In genomic region chr7:77717566-77717965, GRCh38 we compare ENCODE assay signal across 7 cellular contexts. TPM values are rescaled to one million over a fixed set of nuclear protein-coding genes. Genes with fewer than 3 reads are reported as not detected.
DNase-seq lines count a peak whose midpoint lies in the region; ATAC-seq, FAIRE-seq and TF ChIP-seq lines count a peak whose summit lies in the region.
"Not testable (repeated sequence)": the region's sequence is repeated elsewhere in the genome, so short reads cannot be mapped to it uniquely, and the experiment has no call there.

No MANE protein-coding gene starts in this region.

- H3K4me1 ChIP-seq in GM23338 (ENCODE audit: insufficient read depth); small intestine (ENCODE audit: control insufficient read depth in 2 of 2, insufficient read depth in 1 of 2, low read depth in 1 of 2, low read length in 1 of 2): not testable (repeated sequence)

- peaks cover 100% of the 10 kb centered on the region for H3K79me2 ChIP-seq in GM23338 (replicated peaks; ENCODE audit: insufficient read depth)

- not testable (repeated sequence) for ATAC-seq in GM23338; central memory CD8-positive, alpha-beta T cell (replicated peaks; ENCODE audit: extremely low read depth, poor library complexity, severe bottlenecking); natural killer cell
- ATAC-seq in left colon: peak; percentile 89

- H3K36me3 ChIP-seq in GM23338 (ENCODE audit: insufficient read depth); small intestine (ENCODE audit: control insufficient read depth in 2 of 2, insufficient read depth in 2 of 2, low read length in 2 of 2): not testable (repeated sequence)

- not testable (repeated sequence) for H3K36me3 Mint-ChIP-seq in GM23338 (ENCODE audit: low read depth); central memory CD8-positive, alpha-beta T cell (ENCODE audit: insufficient read depth); natural killer cell
- H3K36me3 Mint-ChIP-seq in activated CD4-positive, alpha-beta T cell treated with anti-CD3 and anti-CD28 coated beads, Interleukin-2, amount 10 ng/mL, durations not matched to agents 7 days and 5 days (ENCODE audit: low read depth): peaks cover 17% of the 10 kb centered on the region

- not testable (repeated sequence) for DNase-seq in GM23338 (ENCODE audit: low spot score); RWPE1 (ENCODE audit: low spot score); activated CD4-positive, alpha-beta T cell treated with anti-CD3 and anti-CD28 coated beads, Interleukin-2, amount 10 ng/mL, durations not matched to agents 7 days and 5 days; central memory CD8-positive, alpha-beta T cell (ENCODE audit: low spot score in 2 of 2); left colon; natural killer cell
- peak; percentile 62 for DNase-seq in small intestine

- not testable (repeated sequence) for H3K27me3 ChIP-seq in GM23338 (ENCODE audit: insufficient read depth); small intestine (ENCODE audit: control insufficient read depth in 2 of 2, insufficient read depth in 2 of 2, low read length in 2 of 2)

- not testable (repeated sequence) for H3K4me1 Mint-ChIP-seq in GM23338
- H3K4me1 Mint-ChIP-seq in activated CD4-positive, alpha-beta T cell treated with anti-CD3 and anti-CD28 coated beads, Interleukin-2, amount 10 ng/mL, durations not matched to agents 7 days and 5 days: peaks cover 12% of the 10 kb centered on the region
- H3K4me1 Mint-ChIP-seq in central memory CD8-positive, alpha-beta T cell: peaks cover 38% of the 10 kb centered on the region
- peaks cover 39 to 46% of the 10 kb centered on the region in 2 donors for H3K4me1 Mint-ChIP-seq in natural killer cell

- not testable (repeated sequence) for TF ChIP-seq CTCF in GM23338 (conservative IDR thresholded peaks at IDR 0.05; ENCODE audit: low read depth in 2 of 2); RWPE1 (conservative IDR thresholded peaks at IDR 0.05; ENCODE audit: low read depth); natural killer cell (IDR thresholded peaks at IDR 0.05)

- not testable (repeated sequence) for H3K9me3 ChIP-seq in small intestine (ENCODE audit: control insufficient read depth, low read depth)

- not testable (repeated sequence) for H3K9me3 Mint-ChIP-seq in GM23338; activated CD4-positive, alpha-beta T cell treated with anti-CD3 and anti-CD28 coated beads, Interleukin-2, amount 10 ng/mL, durations not matched to agents 7 days and 5 days; central memory CD8-positive, alpha-beta T cell; natural killer cell

- 69 to 89% (median 82%) methylated on average over 5 of the region's 5 CpGs for WGBS in small intestine, 3 donors

- H3K4me2 ChIP-seq in GM23338: not testable (repeated sequence)

- not testable (repeated sequence) for H3K27me3 Mint-ChIP-seq in GM23338 (ENCODE audit: insufficient read depth, low read depth, poor library complexity); activated CD4-positive, alpha-beta T cell treated with anti-CD3 and anti-CD28 coated beads, Interleukin-2, amount 10 ng/mL, durations not matched to agents 7 days and 5 days; central memory CD8-positive, alpha-beta T cell; natural killer cell (ENCODE audit: low read depth in 2 of 2)

- H3K27ac Mint-ChIP-seq in GM23338 (0 out of 2 replicates have a peak overlapping the region, but pooled peaks have one; percentile 1), natural killer cell (peak overlapping the region; percentile 33 to 71)
- peak overlapping the region; percentile 63 for H3K27ac Mint-ChIP-seq in activated CD4-positive, alpha-beta T cell treated with anti-CD3 and anti-CD28 coated beads, Interleukin-2, amount 10 ng/mL, durations not matched to agents 7 days and 5 days
- peak overlapping the region; percentile 60 for H3K27ac Mint-ChIP-seq in central memory CD8-positive, alpha-beta T cell (ENCODE audit: low read depth)

- peaks cover 18% of the 10 kb centered on the region for H4K20me1 ChIP-seq in GM23338 (replicated peaks; ENCODE audit: insufficient read depth)

- not testable (repeated sequence) for H3K4me3 Mint-ChIP-seq in GM23338; activated CD4-positive, alpha-beta T cell treated with anti-CD3 and anti-CD28 coated beads, Interleukin-2, amount 10 ng/mL, durations not matched to agents 7 days and 5 days; central memory CD8-positive, alpha-beta T cell; natural killer cell

- H3K9me2 ChIP-seq in GM23338 (ENCODE audit: insufficient read depth): not testable (repeated sequence)

- H2AFZ ChIP-seq in GM23338: not testable (repeated sequence)

- CTCF ChIA-PET in RWPE1 (lab: Yijun Ruan, JAX): interaction anchor here (0.6 kb wide), 1 partner anchor 53 kb away, joined by 4 read pairs; no protein-coding TSS in a partner anchor
- CTCF ChIA-PET in activated CD4-positive, alpha-beta T cell treated with anti-CD3 and anti-CD28 coated beads, Interleukin-2, amount 10 ng/mL, durations not matched to agents 7 days and 5 days (lab: Charles Lee): interaction anchor here (1.9 kb wide), 1 partner anchor 11 kb away, joined by 3 read pairs; no protein-coding TSS in a partner anchor

- POLR2A ChIA-PET in RWPE1 (lab: Yijun Ruan, JAX; ENCODE audit: low non-redundant PET): not testable (repeated sequence)
- POLR2A ChIA-PET in activated CD4-positive, alpha-beta T cell treated with anti-CD3 and anti-CD28 coated beads, Interleukin-2, amount 10 ng/mL, durations not matched to agents 7 days and 5 days (lab: Charles Lee): interaction anchor here (0.6 kb wide), 1 partner anchor 58 kb away, joined by 4 read pairs; no protein-coding TSS in a partner anchor

- not testable (repeated sequence) for H3K27ac ChIP-seq in GM23338 (ENCODE audit: low read depth); small intestine (ENCODE audit: low read depth in 1 of 2, low read length in 1 of 2)
- peak overlapping the region; percentile 35; the same call in 1 of the 2 replicates for H3K27ac ChIP-seq in RWPE1

- FAIRE-seq in small intestine (lab: Jason Lieb, UNC): not testable (repeated sequence)

- not testable (repeated sequence) for H3F3A ChIP-seq in GM23338 (replicated peaks; ENCODE audit: low read depth)

- H3K4me3 ChIP-seq in GM23338; small intestine (ENCODE audit: low read depth in 1 of 2, low read length in 2 of 2): not testable (repeated sequence)

- intact Hi-C loops in left colon (cut with DNase I, micrococcal nuclease); natural killer cell (cut with micrococcal nuclease): not testable (repeated sequence)

RNA-seq across cellular contexts. Expression of gene RSBN1L, which starts 21.3 kb away (rescaled TPM):
- 19.7 and 20.0 TPM in 2 replicates for total RNA-seq in GM23338 (2014; rRNA removed; shearing (Covaris generic))
- polyA plus RNA-seq in GM23338 (2016; fragmentation: Nextera tagmentation; extraction: Ambion mirVana) (7.7 and 9.7 TPM in 2 replicates), small intestine (1 to 10 TPM; 6.4 to 8.3 (median 6.5) TPM)
- total RNA-seq in activated CD4-positive, alpha-beta T cell treated with anti-CD3 and anti-CD28 coated beads, Interleukin-2, amount 10 ng/mL, durations not matched to agents 7 days and 5 days: 10 to 100 TPM; 30.2 to 32.6 TPM
- total RNA-seq in left colon (10 to 100 TPM; 20.8 to 22.5 TPM), natural killer cell (10 to 100 TPM; 23.9 to 34.4 (median 33.4) TPM)

Comparison
In these comparisons a context has a peak if more than half of its experiments do, and no peak if none do; other contexts are left out.
1. H3K27ac Mint-ChIP-seq: peak in every context shown above with its lines; median percentile 63 in activated CD4-positive, alpha-beta T cell treated with anti-CD3 and anti-CD28 coated beads, Interleukin-2, amount 10 ng/mL, durations not matched to agents 7 days and 5 days; 60 in central memory CD8-positive, alpha-beta T cell; 52 in natural killer cell; 1 in GM23338.